Comparison of ENCODE assay signal across 15 cellular contexts in genomic region chr7:142461437-142461836, GRCh38.
DNase-seq lines count a peak whose midpoint lies in the region; ATAC-seq, FAIRE-seq and TF ChIP-seq lines count a peak whose summit lies in the region.
"Had no signal": no experiment of that assay in that cellular context is flagged by ENCODE, and none has a peak within 500 bp of the region (broad histone marks: within the 10 kb centered on the region; RNA-seq: fewer than 3 reads in every experiment).

No MANE protein-coding gene starts in this region.

- H3K27me3 Mint-ChIP-seq in activated naive CD8-positive, alpha-beta T cell = no peaks in the 10 kb centered on the region

- ATAC-seq in GM18873 (IDR thresholded peaks at IDR 0.05; ENCODE audit: low FRiP score, unreplicated experiment) = no peak

- peak overlapping the region; percentile 96 for H3K27ac Mint-ChIP-seq in activated naive CD8-positive, alpha-beta T cell
- H3K27ac Mint-ChIP-seq: progenitor cell of endocrine pancreas had no signal

- no peak for FAIRE-seq in GM19239 (lab: Jason Lieb, UNC)

- H3K36me3 Mint-ChIP-seq in activated naive CD8-positive, alpha-beta T cell = no peaks in the 10 kb centered on the region

- no peak overlapping the region for H3K4me3 Mint-ChIP-seq in activated naive CD8-positive, alpha-beta T cell

- H3K27ac ChIP-seq in AG04450 (ENCODE audit: low read depth, low read length) = peak overlapping the region; percentile 83
- H3K27ac ChIP-seq: BLaER1 treated with 17β-estradiol and CSF1 and Interleukin-3, amounts not matched to agents 10 nM and 100 nM; stomach had no signal

- DNase-seq in AG04450 (ENCODE audit: low read depth, low spot score) (peak; percentile 76), GM04503 (ENCODE audit: low read depth) (peak; percentile 85), fibroblast of the aortic adventitia (ENCODE audit: low read depth) (peak; percentile 79), NCI-H1436 treated with DMSO at 0.1 percent for 48 hours (lab: John Stamatoyannopoulos, UW) (no peak), GM19239 (ENCODE audit: insufficient read length, low spot score) (no peak), superior temporal gyrus (ENCODE audit: extremely low spot score) (no peak)
- DNase-seq: GDM1; midbrain; stimulated activated CD4-positive, alpha-beta T cell treated with anti-CD3 and anti-CD28 coated beads, Interleukin-4, amount 100 ng/mL, for 1 hour; stomach; T-helper 1 cell had no signal

- no peaks in the 10 kb centered on the region for H3K9me3 ChIP-seq in AG04450 (ENCODE audit: control insufficient read depth, insufficient read depth, low read length)
- H3K9me3 ChIP-seq: BLaER1 treated with 17β-estradiol and CSF1 and Interleukin-3, amounts not matched to agents 10 nM and 100 nM; stomach had no signal

- H3K9me3 Mint-ChIP-seq in activated naive CD8-positive, alpha-beta T cell (ENCODE audit: low read depth) = no peaks in the 10 kb centered on the region

- POLR2A ChIA-PET in AG04450 (lab: Yijun Ruan, JAX) = interaction anchor here (1.2 kb wide), 1 partner anchor 21 kb away, joined by 3 read pairs; no protein-coding TSS in a partner anchor

- H3K27me3 ChIP-seq in AG04450 (ENCODE audit: control insufficient read depth, insufficient read depth, low read length) = no peaks in the 10 kb centered on the region
- H3K27me3 ChIP-seq: BLaER1 treated with 17β-estradiol and CSF1 and Interleukin-3, amounts not matched to agents 10 nM and 100 nM had no signal

- H3K4me3 ChIP-seq in AG04450 (ENCODE audit: low read depth, low read length) (no peak overlapping the region), fibroblast of the aortic adventitia (ENCODE audit: low read depth, low read length) (no peak overlapping the region)
- H3K4me3 ChIP-seq: BLaER1 treated with 17β-estradiol and CSF1 and Interleukin-3, amounts not matched to agents 10 nM and 100 nM; stomach had no signal

- no peak for TF ChIP-seq CTCF in AG04450 (IDR thresholded peaks at IDR 0.05; ENCODE audit: low read depth, low read length)
- TF ChIP-seq CTCF in fibroblast of the aortic adventitia (IDR thresholded peaks at IDR 0.05; ENCODE audit: insufficient read depth, low read length) = no peak

- CTCF ChIA-PET in AG04450 (lab: Charles Lee) = interaction anchor here (0.6 to 13.2 kb wide), 19 partner anchors 11 to 381 kb away, joined by 3 to 328 read pairs (median 6); no protein-coding TSS in a partner anchor

- peaks cover 54% of the 10 kb centered on the region for H3K4me1 Mint-ChIP-seq in activated naive CD8-positive, alpha-beta T cell (ENCODE audit: low read depth)

Comparison
In these comparisons a context has a peak if more than half of its experiments do, and no peak if none do; other contexts are left out.
1. DNase-seq: peak in AG04450 (single experiment), GM04503 (single experiment) and fibroblast of the aortic adventitia (single experiment); none in NCI-H1436 treated with DMSO at 0.1 percent for 48 hours (single experiment), GM19239 (single experiment) and superior temporal gyrus (single experiment).